Comparison of ENCODE assay signal across 24 cellular contexts in the genomic region with DNA sequence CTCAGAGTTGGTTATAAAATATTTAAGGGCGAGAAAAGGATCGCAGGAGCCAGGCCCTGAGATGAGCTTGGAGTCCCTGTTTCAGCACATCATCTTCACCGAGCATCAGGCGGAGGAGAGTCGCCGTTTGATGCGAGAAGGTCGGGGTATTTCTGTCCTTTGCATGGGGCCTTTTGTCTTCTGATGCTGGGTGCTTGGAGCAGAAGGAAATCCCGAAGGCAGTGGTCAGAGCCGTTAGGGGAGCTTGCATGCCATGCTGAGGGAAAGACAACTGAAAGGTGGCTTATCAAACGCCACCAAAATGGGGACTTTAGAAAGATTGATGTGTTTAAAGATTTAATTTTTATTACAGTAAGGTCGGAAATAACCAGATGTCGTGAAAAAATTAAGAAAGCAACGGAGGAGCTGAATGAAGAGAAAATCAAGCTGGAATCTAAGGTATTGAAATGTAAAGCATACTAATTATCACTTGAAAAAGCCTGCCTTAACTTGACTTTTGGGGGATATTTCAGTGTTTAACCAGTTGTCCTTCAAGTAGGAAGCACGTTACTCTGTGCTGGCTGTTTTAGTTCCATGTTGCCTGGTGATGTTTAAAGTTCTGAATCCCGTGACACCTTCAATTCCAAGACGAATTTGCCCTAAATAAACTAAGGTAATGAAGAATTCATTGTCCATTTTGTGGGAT. TPM values are rescaled to one million over a fixed set of nuclear protein-coding genes. Genes with fewer than 3 reads are reported as not detected.
"Had no signal": no experiment of that assay in that cellular context is flagged by ENCODE, and none has a peak within 500 bp of the region (broad histone marks: within the 10 kb centered on the region; RNA-seq: fewer than 3 reads in every experiment).

No MANE protein-coding gene starts in this region.

- H3K4me3 ChIP-seq: adrenal gland, sigmoid colon, stomach had no signal

- H3K4me1 ChIP-seq: adrenal gland, parathyroid adenoma, sigmoid colon, stomach had no signal

- H3K9ac ChIP-seq: parathyroid adenoma had no signal

- H3K27me3 ChIP-seq: sigmoid colon had no signal

- H3K27ac ChIP-seq: adrenal gland, neutrophil, parathyroid adenoma, sigmoid colon, stomach had no signal

- H2AFZ ChIP-seq: parathyroid adenoma had no signal

- H3K36me3 ChIP-seq: adrenal gland, neutrophil, sigmoid colon, stomach had no signal

- H3K9me3 ChIP-seq: adrenal gland, neutrophil, sigmoid colon, stomach had no signal

- H3K79me2 ChIP-seq: parathyroid adenoma had no signal

- DNase-seq: activated CD4-positive, alpha-beta T cell treated with anti-CD3 and anti-CD28 coated beads, Interleukin-2, amount 10 ng/mL, durations not matched to agents 7 days and 5 days; activated CD8-positive, alpha-beta memory T cell treated with anti-CD3 and anti-CD28 coated beads, Interleukin-2, amount 50 U/mL, for 4 hours; activated CD8-positive, alpha-beta T cell treated with anti-CD3 and anti-CD28 coated beads, Interleukin-2, amount 10 ng/mL, durations not matched to agents 7 days and 5 days; activated gamma-delta T cell; activated T-cell treated with anti-CD3 and anti-CD28 coated beads, Interleukin-2, amount 50 U/mL, for 48 hours; adrenal gland; effector CD4-positive, alpha-beta T cell; naive thymus-derived CD8-positive, alpha-beta T cell; sigmoid colon; stimulated activated CD4-positive, alpha-beta T cell treated with anti-CD3 and anti-CD28 coated beads, Interleukin-4, amount 100 ng/mL, for 24 hours; stomach; T1000 had no signal

- ATAC-seq: activated CD4-positive, CD25-positive, alpha-beta regulatory T cell treated with anti-CD3 and anti-CD28 coated beads, Interleukin-2, amount 50 U/mL, for 24 hours; activated CD8-positive, alpha-beta T cell treated with anti-CD3 and anti-CD28 coated beads, Interleukin-2, amount 10 ng/mL, durations not matched to agents 7 days and 5 days; activated naive CD4-positive, alpha-beta T cell treated with anti-CD3 and anti-CD28 coated beads, Interleukin-2, amount 50 U/mL, for 72 hours; esophagus mucosa; naive thymus-derived CD8-positive, alpha-beta T cell; stimulated activated effector memory CD8-positive, alpha-beta T cell treated with anti-CD3 and anti-CD28 coated beads, Interleukin-12 subunit alpha, Interleukin-12 subunit beta, amount 100 ng/mL, for 72 hours had no signal

RNA-seq across cellular contexts. Expression of gene CCDC172, which starts 0.8 kb away (rescaled TPM):
- total RNA-seq: activated CD4-positive, alpha-beta T cell treated with anti-CD3 and anti-CD28 coated beads, Interleukin-2, amount 10 ng/mL, durations not matched to agents 7 days and 5 days; activated CD8-positive, alpha-beta T cell treated with anti-CD3 and anti-CD28 coated beads, Interleukin-2, amount 10 ng/mL, durations not matched to agents 7 days and 5 days; activated naive CD4-positive, alpha-beta T cell treated with anti-CD3 and anti-CD28 coated beads, Interleukin-2, amount 50 U/mL, for 72 hours; adrenal gland; bronchial epithelial cell; cerebellum; esophagus mucosa; glomerular endothelial cell; liver; naive thymus-derived CD8-positive, alpha-beta T cell; sigmoid colon; stomach; T-helper 1 cell treated with Interleukin-12 subunit alpha and Interleukin-12 subunit beta and Interleukin-4 antibody, amounts not matched to agents 30 ng/mL and 1 ng/mL, for 36 hours; temporal lobe had no signal

RNA-seq across cellular contexts. Expression of gene GFRA1, which starts 52.1 kb away (rescaled TPM):
- total RNA-seq: activated CD4-positive, alpha-beta T cell treated with anti-CD3 and anti-CD28 coated beads, Interleukin-2, amount 10 ng/mL, durations not matched to agents 7 days and 5 days; activated CD8-positive, alpha-beta T cell treated with anti-CD3 and anti-CD28 coated beads, Interleukin-2, amount 10 ng/mL, durations not matched to agents 7 days and 5 days; naive thymus-derived CD8-positive, alpha-beta T cell; T-helper 1 cell treated with Interleukin-12 subunit alpha and Interleukin-12 subunit beta and Interleukin-4 antibody, amounts not matched to agents 30 ng/mL and 1 ng/mL, for 36 hours had no signal
